Comparison of ENCODE assay signal across 8 cellular contexts in genomic region chr1:246689409-246689997, GRCh38. TPM values are rescaled to one million over a fixed set of nuclear protein-coding genes. Genes with fewer than 3 reads are reported as not detected.
DNase-seq lines count a peak whose midpoint lies in the region; ATAC-seq and TF ChIP-seq lines count a peak whose summit lies in the region.

No MANE protein-coding gene starts in this region.

- POLR2A ChIA-PET in Caco-2 (lab: Charles Lee): no interaction called here
- POLR2A ChIA-PET in activated CD4-positive, alpha-beta T cell treated with anti-CD3 and anti-CD28 coated beads, Interleukin-2, amount 10 ng/mL, durations not matched to agents 7 days and 5 days (lab: Charles Lee): no interaction called here

- H3K27ac ChIP-seq in muscle layer of duodenum (ENCODE audit: low read length): no peak overlapping the region

- H3K4me3 ChIP-seq in Caco-2 (ENCODE audit: low read depth, low read length) (0 out of 2 replicates have a peak overlapping the region, but pooled peaks have one; percentile 14), epithelial cell of proximal tubule (ENCODE audit: low read depth, low read length) (peak overlapping the region; percentile 53), muscle layer of duodenum (ENCODE audit: low read depth in 1 of 2, low read length in 2 of 2) (peak overlapping the region; percentile 39 to 53)

- peaks cover 4% of the 10 kb centered on the region; the same call in 1 of the 2 replicates for H3K4me1 ChIP-seq in Caco-2
- H3K4me1 ChIP-seq in muscle layer of duodenum (ENCODE audit: control insufficient read depth in 1 of 2, insufficient read depth in 2 of 2, low read length in 2 of 2): peaks cover 0 to 7% of the 10 kb centered on the region in 2 donors

- no peak overlapping the region for H3K27ac Mint-ChIP-seq in Caco-2 (ENCODE audit: unreplicated experiment)
- no peak overlapping the region for H3K27ac Mint-ChIP-seq in activated CD4-positive, alpha-beta T cell treated with anti-CD3 and anti-CD28 coated beads, Interleukin-2, amount 10 ng/mL, durations not matched to agents 7 days and 5 days

- H3K9me3 Mint-ChIP-seq in Caco-2 (ENCODE audit: unreplicated experiment): peaks cover 4% of the 10 kb centered on the region
- H3K9me3 Mint-ChIP-seq in activated CD4-positive, alpha-beta T cell treated with anti-CD3 and anti-CD28 coated beads, Interleukin-2, amount 10 ng/mL, durations not matched to agents 7 days and 5 days: peaks cover 9% of the 10 kb centered on the region

- no TSS peak for BruUV-seq in Caco-2 (replicated peaks; lab: Mats Ljungman, UMichigan)

- peak; percentile 84 to 86 for TF ChIP-seq CTCF in Caco-2 (IDR thresholded peaks at IDR 0.05; ENCODE audit: insufficient read depth in 1 of 2, low read depth in 1 of 2, low read length in 1 of 2, severe bottlenecking in 1 of 2, unreplicated experiment in 1 of 2)
- peak; percentile 91 for TF ChIP-seq CTCF in epithelial cell of proximal tubule (conservative IDR thresholded peaks at IDR 0.05; ENCODE audit: low read depth, low read length)

- CTCF ChIA-PET in Caco-2 (lab: Charles Lee): interaction anchor here (0.7 kb wide), 1 partner anchor 66 kb away, joined by 4 read pairs; no protein-coding TSS in a partner anchor
- CTCF ChIA-PET in activated CD4-positive, alpha-beta T cell treated with anti-CD3 and anti-CD28 coated beads, Interleukin-2, amount 10 ng/mL, durations not matched to agents 7 days and 5 days (lab: Charles Lee): interaction anchor here (0.6 to 1.6 kb wide), 11 partner anchors 8 to 1744 kb away, joined by 3 to 6 read pairs (median 3); partner anchors contain the start of genes CNST and TFB2M

- intact Hi-C loops in Caco-2 (cut with micrococcal nuclease; ENCODE audit: unreplicated experiment): loop anchor here (1.0 to 5.0 kb wide), 4 partner anchors 10 to 193 kb away; no protein-coding TSS in a partner anchor

- ATAC-seq in GM19395 (IDR thresholded peaks at IDR 0.05; ENCODE audit: unreplicated experiment): peak; percentile 98
- peak; percentile 97 for ATAC-seq in HG03442 (IDR thresholded peaks at IDR 0.05; ENCODE audit: unreplicated experiment)

- DNase-seq in Caco-2 (peak; percentile 60 to 73), NCI-H460 (ENCODE audit: extremely low read depth, low read depth) (peak; percentile 90), epithelial cell of proximal tubule (ENCODE audit: low read depth) (no peak), superior temporal gyrus (ENCODE audit: extremely low spot score) (peak; percentile 92)
- peak; percentile 59 for DNase-seq in activated CD4-positive, alpha-beta T cell treated with anti-CD3 and anti-CD28 coated beads, Interleukin-2, amount 10 ng/mL, durations not matched to agents 7 days and 5 days

- no peaks in the 10 kb centered on the region for H3K27me3 Mint-ChIP-seq in Caco-2 (ENCODE audit: insufficient read depth, unreplicated experiment)
- no peaks in the 10 kb centered on the region for H3K27me3 Mint-ChIP-seq in activated CD4-positive, alpha-beta T cell treated with anti-CD3 and anti-CD28 coated beads, Interleukin-2, amount 10 ng/mL, durations not matched to agents 7 days and 5 days

- H3K36me3 ChIP-seq in Caco-2 (ENCODE audit: control insufficient read depth, insufficient read depth, low read length): no peaks in the 10 kb centered on the region
- H3K36me3 ChIP-seq in muscle layer of duodenum (ENCODE audit: control insufficient read depth in 1 of 2, insufficient read depth in 2 of 2, low read length in 2 of 2): no peaks in the 10 kb centered on the region

- peaks cover 4% of the 10 kb centered on the region for H3K36me3 Mint-ChIP-seq in Caco-2 (ENCODE audit: insufficient read depth, unreplicated experiment)
- no peaks in the 10 kb centered on the region for H3K36me3 Mint-ChIP-seq in activated CD4-positive, alpha-beta T cell treated with anti-CD3 and anti-CD28 coated beads, Interleukin-2, amount 10 ng/mL, durations not matched to agents 7 days and 5 days (ENCODE audit: low read depth)

- H3K4me3 Mint-ChIP-seq in Caco-2 (ENCODE audit: unreplicated experiment): peak overlapping the region; percentile 14
- H3K4me3 Mint-ChIP-seq in activated CD4-positive, alpha-beta T cell treated with anti-CD3 and anti-CD28 coated beads, Interleukin-2, amount 10 ng/mL, durations not matched to agents 7 days and 5 days: no peak overlapping the region

- H3K27me3 ChIP-seq in Caco-2 (replicated peaks; ENCODE audit: control insufficient read depth, insufficient read depth, low read length): no peaks in the 10 kb centered on the region
- no peaks in the 10 kb centered on the region for H3K27me3 ChIP-seq in muscle layer of duodenum (ENCODE audit: low read depth, low read length)

- H3K9me3 ChIP-seq in Caco-2: peaks cover 10% of the 10 kb centered on the region; the same call in 1 of the 2 replicates
- no peaks in the 10 kb centered on the region for H3K9me3 ChIP-seq in muscle layer of duodenum (ENCODE audit: control insufficient read depth in 1 of 2, low read length in 2 of 2)

- H3K4me1 Mint-ChIP-seq in Caco-2 (ENCODE audit: low read depth, unreplicated experiment): no peaks in the 10 kb centered on the region
- H3K4me1 Mint-ChIP-seq in activated CD4-positive, alpha-beta T cell treated with anti-CD3 and anti-CD28 coated beads, Interleukin-2, amount 10 ng/mL, durations not matched to agents 7 days and 5 days: no peaks in the 10 kb centered on the region

RNA-seq across cellular contexts. Expression of gene SCCPDH, which starts 34.7 kb away (rescaled TPM):
- total RNA-seq in Caco-2 (2022) (26.1 and 28.7 TPM in 2 replicates), epithelial cell of proximal tubule (40.8 and 42.1 TPM in 2 replicates)
- total RNA-seq in NCI-H460 (2014; rRNA removed; shearing (Covaris generic)): 322 and 335 TPM in 2 replicates
- polyA plus RNA-seq in NCI-H460 (2014; cell fraction: nucleus; rRNA removed): 198 and 223 TPM in 2 replicates
- total RNA-seq in activated CD4-positive, alpha-beta T cell treated with anti-CD3 and anti-CD28 coated beads, Interleukin-2, amount 10 ng/mL, durations not matched to agents 7 days and 5 days: 10 to 100 TPM in 1 of 2 experiments, 1 to 10 TPM in 1; 9.4 to 10.9 TPM
